Comparison of ENCODE assay signal across 8 cellular contexts in the genomic region with DNA sequence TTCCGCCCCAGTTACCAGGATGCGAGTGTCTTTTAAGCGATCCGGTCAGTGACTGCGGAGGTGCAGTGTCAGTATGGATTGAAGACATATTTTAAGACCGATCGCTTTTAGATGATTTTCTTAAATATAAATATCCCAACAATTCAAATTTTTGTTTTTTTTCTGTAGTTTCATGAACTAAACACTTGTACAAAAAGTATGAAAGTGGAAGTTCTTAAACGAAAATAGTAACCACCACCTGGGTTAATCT. TPM values are rescaled to one million over a fixed set of nuclear protein-coding genes. Genes with fewer than 3 reads are reported as not detected.
A peak's percentile ranks its signal among the peaks of the same experiment; 100 is the strongest.
DNase-seq lines count a peak whose midpoint lies in the region; ATAC-seq and TF ChIP-seq lines count a peak whose summit lies in the region.

No MANE protein-coding gene starts in this region.

- in situ Hi-C loops in transverse colon (cut with MboI; ENCODE audit: low pct_ligation_motif_present in 1 of 4, low pct_unique_long_range_greater_than_20kb in 1 of 4, low sequenced_read_pairs in 3 of 4), result loop anchor here in 2 of 4 donors (10.0 to 25.0 kb wide), 4 partner anchors 72 to 805 kb away; partner anchors contain the start of gene DNAJC1 (in 2 of the 2)

- TF ChIP-seq CTCF in liver (IDR thresholded peaks at IDR 0.05; ENCODE audit: low read depth, low read length, missing input control) (no peak), transverse colon (IDR thresholded peaks at IDR 0.05) (no peak)

- H3K4me1 Mint-ChIP-seq in activated naive CD4-positive, alpha-beta T cell treated with anti-CD3 and anti-CD28 coated beads, Interleukin-2, amount 10 ng/mL, durations not matched to agents 7 days and 5 days, result peaks cover 42% of the 10 kb centered on the region
- H3K4me1 Mint-ChIP-seq in activated naive CD8-positive, alpha-beta T cell treated with anti-CD3 and anti-CD28 coated beads, Interleukin-2, amount 50 U/mL, for 24 hours, result peaks cover 41% of the 10 kb centered on the region

- DNase-seq in activated naive CD4-positive, alpha-beta T cell treated with anti-CD3 and anti-CD28 coated beads, Interleukin-2, amount 10 ng/mL, durations not matched to agents 7 days and 5 days, result no peak
- no peak for DNase-seq in activated naive CD4-positive, alpha-beta T cell treated with anti-CD3 and anti-CD28 coated beads, Interleukin-2, amount 50 U/mL, for 16 hours
- DNase-seq in activated naive CD8-positive, alpha-beta T cell treated with anti-CD3 and anti-CD28 coated beads, Interleukin-2, amount 50 U/mL, for 24 hours, result no peak
- peak; percentile 48 for DNase-seq in transverse colon
- no peak for DNase-seq in activated effector memory CD4-positive, alpha-beta T cell treated with anti-CD3 and anti-CD28 coated beads, Interleukin-2, amount 50 U/mL, for 16 hours
- no peak for DNase-seq in SIG-M5 (lab: John Stamatoyannopoulos, UW)

- no peak for TF ChIP-seq RAD21 in liver (IDR thresholded peaks at IDR 0.05)

- H3K27ac ChIP-seq in liver (ENCODE audit: low read depth in 1 of 2, low read length in 2 of 2) (peak overlapping the region; percentile 73 to 91), transverse colon (peak overlapping the region; percentile 96 to 99 (median 97))

- peaks cover 15% of the 10 kb centered on the region for H3K36me3 Mint-ChIP-seq in activated naive CD4-positive, alpha-beta T cell treated with anti-CD3 and anti-CD28 coated beads, Interleukin-2, amount 10 ng/mL, durations not matched to agents 7 days and 5 days
- H3K36me3 Mint-ChIP-seq in activated naive CD8-positive, alpha-beta T cell treated with anti-CD3 and anti-CD28 coated beads, Interleukin-2, amount 50 U/mL, for 24 hours (ENCODE audit: low read depth), result peaks cover 4% of the 10 kb centered on the region

- H3K9me3 ChIP-seq in liver (ENCODE audit: control insufficient read depth in 4 of 4, low read length in 3 of 4) (no peaks in the 10 kb centered on the region), transverse colon (no peaks in the 10 kb centered on the region)

- H3K4me1 ChIP-seq in liver (ENCODE audit: control insufficient read depth in 4 of 4, insufficient read depth in 4 of 4, low read length in 3 of 4), result peaks cover under 1 to 34% (median 19%) of the 10 kb centered on the region in 4 donors
- H3K4me1 ChIP-seq in transverse colon, result peaks cover 3 to 36% (median 14%) of the 10 kb centered on the region in 4 donors

- H3K27me3 Mint-ChIP-seq in activated naive CD4-positive, alpha-beta T cell treated with anti-CD3 and anti-CD28 coated beads, Interleukin-2, amount 10 ng/mL, durations not matched to agents 7 days and 5 days, result peaks cover 31% of the 10 kb centered on the region
- peaks cover 20% of the 10 kb centered on the region for H3K27me3 Mint-ChIP-seq in activated naive CD8-positive, alpha-beta T cell treated with anti-CD3 and anti-CD28 coated beads, Interleukin-2, amount 50 U/mL, for 24 hours

- peak overlapping the region; percentile 75 for H3K4me3 Mint-ChIP-seq in activated naive CD4-positive, alpha-beta T cell treated with anti-CD3 and anti-CD28 coated beads, Interleukin-2, amount 10 ng/mL, durations not matched to agents 7 days and 5 days
- peak overlapping the region; percentile 91 for H3K4me3 Mint-ChIP-seq in activated naive CD8-positive, alpha-beta T cell treated with anti-CD3 and anti-CD28 coated beads, Interleukin-2, amount 50 U/mL, for 24 hours

- intact Hi-C loops in transverse colon (cut with DNase I; ENCODE audit: low total_unique reads), result no loop called here

- no peak for TF ChIP-seq POLR2A in transverse colon (IDR thresholded peaks at IDR 0.05)

- ATAC-seq in activated naive CD8-positive, alpha-beta T cell treated with anti-CD3 and anti-CD28 coated beads, Interleukin-2, amount 50 U/mL, for 24 hours, result no peak
- no peak for ATAC-seq in GM21526 (IDR thresholded peaks at IDR 0.05; ENCODE audit: low FRiP score, unreplicated experiment)

- CTCF ChIA-PET in activated naive CD4-positive, alpha-beta T cell treated with anti-CD3 and anti-CD28 coated beads, Interleukin-2, amount 10 ng/mL, durations not matched to agents 7 days and 5 days (lab: Charles Lee), result no interaction called here

- TF ChIP-seq EP300 in transverse colon (IDR thresholded peaks at IDR 0.05; ENCODE audit: low read depth), result no peak

- H3K27me3 ChIP-seq in liver (ENCODE audit: control insufficient read depth in 4 of 4, insufficient read depth in 4 of 4, low read length in 3 of 4), result no peaks in the 10 kb centered on the region
- H3K27me3 ChIP-seq in transverse colon, result peaks cover 2% of the 10 kb centered on the region

- H3K4me3 ChIP-seq in liver (ENCODE audit: low read depth in 1 of 3, low read length in 3 of 3), result peak overlapping the region; percentile 81 to 96 (median 86)
- peak overlapping the region; percentile 56 to 98 (median 89) for H3K4me3 ChIP-seq in transverse colon

- H3K36me3 ChIP-seq in liver (ENCODE audit: control insufficient read depth in 4 of 4, insufficient read depth in 3 of 4, low read depth in 1 of 4, low read length in 3 of 4), result no peaks in the 10 kb centered on the region
- H3K36me3 ChIP-seq in transverse colon, result no peaks in the 10 kb centered on the region

- peak overlapping the region; percentile 92 for H3K27ac Mint-ChIP-seq in activated naive CD4-positive, alpha-beta T cell treated with anti-CD3 and anti-CD28 coated beads, Interleukin-2, amount 10 ng/mL, durations not matched to agents 7 days and 5 days
- H3K27ac Mint-ChIP-seq in activated naive CD8-positive, alpha-beta T cell treated with anti-CD3 and anti-CD28 coated beads, Interleukin-2, amount 50 U/mL, for 24 hours, result peak overlapping the region; percentile 86

- 5% methylated on average over 8 of the region's 8 CpGs for WGBS in liver
- WGBS in transverse colon (ENCODE audit: low coverage in 1 of 2), 2 donors, result 7 to 21% methylated on average over 7 to 8 of the region's 8 CpGs

- no peaks in the 10 kb centered on the region for H3K9me3 Mint-ChIP-seq in activated naive CD4-positive, alpha-beta T cell treated with anti-CD3 and anti-CD28 coated beads, Interleukin-2, amount 10 ng/mL, durations not matched to agents 7 days and 5 days
- H3K9me3 Mint-ChIP-seq in activated naive CD8-positive, alpha-beta T cell treated with anti-CD3 and anti-CD28 coated beads, Interleukin-2, amount 50 U/mL, for 24 hours, result no peaks in the 10 kb centered on the region

- peak overlapping the region; percentile 89 to 98 for H3K9ac ChIP-seq in liver (ENCODE audit: low read depth in 1 of 2, low read length in 2 of 2)

TF ChIP-seq in liver, 16 proteins besides CTCF, POLR2A, EP300 and RAD21:
- TF ChIP-seq TAF1 (conservative IDR thresholded peaks at IDR 0.05), result no peak
- TF ChIP-seq, protein P1, sequence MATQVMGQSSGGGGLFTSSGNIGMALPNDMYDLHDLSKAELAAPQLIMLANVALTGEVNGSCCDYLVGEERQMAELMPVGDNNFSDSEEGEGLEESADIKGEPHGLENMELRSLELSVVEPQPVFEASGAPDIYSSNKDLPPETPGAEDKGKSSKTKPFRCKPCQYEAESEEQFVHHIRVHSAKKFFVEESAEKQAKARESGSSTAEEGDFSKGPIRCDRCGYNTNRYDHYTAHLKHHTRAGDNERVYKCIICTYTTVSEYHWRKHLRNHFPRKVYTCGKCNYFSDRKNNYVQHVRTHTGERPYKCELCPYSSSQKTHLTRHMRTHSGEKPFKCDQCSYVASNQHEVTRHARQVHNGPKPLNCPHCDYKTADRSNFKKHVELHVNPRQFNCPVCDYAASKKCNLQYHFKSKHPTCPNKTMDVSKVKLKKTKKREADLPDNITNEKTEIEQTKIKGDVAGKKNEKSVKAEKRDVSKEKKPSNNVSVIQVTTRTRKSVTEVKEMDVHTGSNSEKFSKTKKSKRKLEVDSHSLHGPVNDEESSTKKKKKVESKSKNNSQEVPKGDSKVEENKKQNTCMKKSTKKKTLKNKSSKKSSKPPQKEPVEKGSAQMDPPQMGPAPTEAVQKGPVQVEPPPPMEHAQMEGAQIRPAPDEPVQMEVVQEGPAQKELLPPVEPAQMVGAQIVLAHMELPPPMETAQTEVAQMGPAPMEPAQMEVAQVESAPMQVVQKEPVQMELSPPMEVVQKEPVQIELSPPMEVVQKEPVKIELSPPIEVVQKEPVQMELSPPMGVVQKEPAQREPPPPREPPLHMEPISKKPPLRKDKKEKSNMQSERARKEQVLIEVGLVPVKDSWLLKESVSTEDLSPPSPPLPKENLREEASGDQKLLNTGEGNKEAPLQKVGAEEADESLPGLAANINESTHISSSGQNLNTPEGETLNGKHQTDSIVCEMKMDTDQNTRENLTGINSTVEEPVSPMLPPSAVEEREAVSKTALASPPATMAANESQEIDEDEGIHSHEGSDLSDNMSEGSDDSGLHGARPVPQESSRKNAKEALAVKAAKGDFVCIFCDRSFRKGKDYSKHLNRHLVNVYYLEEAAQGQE (IDR thresholded peaks at IDR 0.05), result no peak
- TF ChIP-seq HNF4A (conservative IDR thresholded peaks at IDR 0.05), result no peak
- no peak for TF ChIP-seq GABPA (IDR thresholded peaks at IDR 0.05 in 1 of 2, conservative IDR thresholded peaks at IDR 0.05 in 1 of 2)
- TF ChIP-seq YY1 (IDR thresholded peaks at IDR 0.05), result no peak
- no peak for TF ChIP-seq RXRA (IDR thresholded peaks at IDR 0.05)
- TF ChIP-seq MAX (IDR thresholded peaks at IDR 0.05), result no peak
- no peak for TF ChIP-seq SP1 (IDR thresholded peaks at IDR 0.05)
- TF ChIP-seq NR2F2 (IDR thresholded peaks at IDR 0.05), result no peak
- no peak for TF ChIP-seq JUND (IDR thresholded peaks at IDR 0.05)
- TF ChIP-seq, protein P2, sequence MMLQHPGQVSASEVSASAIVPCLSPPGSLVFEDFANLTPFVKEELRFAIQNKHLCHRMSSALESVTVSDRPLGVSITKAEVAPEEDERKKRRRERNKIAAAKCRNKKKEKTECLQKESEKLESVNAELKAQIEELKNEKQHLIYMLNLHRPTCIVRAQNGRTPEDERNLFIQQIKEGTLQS (IDR thresholded peaks at IDR 0.05), result no peak
- no peak for TF ChIP-seq EGR1 (IDR thresholded peaks at IDR 0.05; ENCODE audit: low read depth in 2 of 2)

RNA-seq across cellular contexts. Expression of gene COMMD3, which starts 0.9 kb away (rescaled TPM):
- total RNA-seq in liver (10 to 100 TPM; 18.3 to 30.8 TPM), transverse colon (10 to 100 TPM in 2 of 4 donors, 1 to 10 TPM in 2; 3.0 to 35.1 (median 18.3) TPM)
- 10 to 100 TPM; 20.9 to 62.0 TPM for polyA plus RNA-seq in liver

RNA-seq across cellular contexts. Expression of gene BMI1, which starts 3.9 kb away (rescaled TPM):
- total RNA-seq in liver, result 10 to 100 TPM; 24.6 to 28.7 TPM
- 10 to 100 TPM; 13.2 to 14.5 TPM for polyA plus RNA-seq in liver
- total RNA-seq in transverse colon, result 10 to 100 TPM; 29.2 to 63.0 (median 42.5) TPM

RNA-seq across cellular contexts. Expression of gene SPAG6, which starts 28.2 kb away (rescaled TPM):
- total RNA-seq in liver, result under 1 TPM in 1 of 2 donors, not detected in 1; 0.23 TPM
- not detected for polyA plus RNA-seq in liver
- not detected for total RNA-seq in transverse colon
